Comparison of ENCODE assay signal across 1 cellular context in the genomic region with DNA sequence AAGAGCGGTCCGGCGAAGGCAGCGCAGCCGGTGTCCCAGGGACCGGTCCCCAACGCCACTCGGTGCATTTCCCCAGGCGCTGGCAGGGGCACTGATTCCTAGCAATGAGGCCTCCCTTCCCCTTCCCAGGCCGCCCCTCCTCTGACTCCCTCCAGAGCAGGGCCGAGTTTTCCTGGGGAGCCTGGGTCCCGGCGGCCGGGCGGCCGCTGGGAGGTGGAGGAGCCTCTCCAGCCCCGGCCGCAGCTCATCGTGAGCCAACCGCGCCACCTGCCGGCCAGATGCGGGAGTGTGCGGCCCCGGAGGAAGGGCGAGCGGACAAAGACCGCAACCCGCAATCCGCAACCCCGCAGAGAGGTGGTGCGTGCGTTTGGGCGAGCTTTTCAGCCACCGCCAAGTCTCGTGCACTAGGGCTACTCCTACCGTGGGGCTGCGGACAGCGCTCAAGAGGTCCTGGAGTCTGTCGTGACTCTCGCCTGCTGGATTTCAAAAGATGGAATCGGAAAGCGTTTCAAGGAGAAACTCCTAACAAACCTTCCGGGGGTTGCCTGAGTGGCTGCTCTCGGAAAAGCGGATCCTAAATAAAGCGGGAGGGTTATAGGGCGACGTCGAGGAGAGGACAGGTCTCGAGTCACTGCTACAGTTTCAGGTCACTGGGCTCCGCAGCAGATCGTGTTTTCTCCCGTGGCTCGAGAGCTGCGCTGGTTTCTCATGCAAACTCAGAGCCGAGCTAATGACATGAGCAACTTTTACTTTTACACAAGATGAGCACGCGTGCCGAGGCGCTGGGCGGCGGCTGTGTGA.
TF ChIP-seq lines count a peak whose summit lies in the region.

No MANE protein-coding gene starts in this region.

TF ChIP-seq in HepG2, 621 proteins besides CTCF, POLR2A, EP300 and RAD21 (continued from another document and continues in another):
- TF ChIP-seq ZGPAT (CRISPR knock-in tag; IDR thresholded peaks at IDR 0.05) = peak; percentile 31; the same call in 1 of the 2 replicates
- TF ChIP-seq ZNF33B (CRISPR knock-in tag; IDR thresholded peaks at IDR 0.05) = 0 out of 2 replicates have a peak, but pooled peaks have one; percentile 29
- TF ChIP-seq FOSL2 (CRISPR knock-in tag; IDR thresholded peaks at IDR 0.05) = peak; percentile 32
- TF ChIP-seq ZNF446 (CRISPR knock-in tag; IDR thresholded peaks at IDR 0.05) = no peak
- no peak for TF ChIP-seq ZNF224 (CRISPR knock-in tag; IDR thresholded peaks at IDR 0.05)
- no peak for TF ChIP-seq ZNF607 (CRISPR knock-in tag; IDR thresholded peaks at IDR 0.05; ENCODE audit: borderline replicate concordance)
- TF ChIP-seq ZNF577 (CRISPR knock-in tag; IDR thresholded peaks at IDR 0.05; ENCODE audit: borderline replicate concordance, low read depth) = no peak
- TF ChIP-seq, protein P1, sequence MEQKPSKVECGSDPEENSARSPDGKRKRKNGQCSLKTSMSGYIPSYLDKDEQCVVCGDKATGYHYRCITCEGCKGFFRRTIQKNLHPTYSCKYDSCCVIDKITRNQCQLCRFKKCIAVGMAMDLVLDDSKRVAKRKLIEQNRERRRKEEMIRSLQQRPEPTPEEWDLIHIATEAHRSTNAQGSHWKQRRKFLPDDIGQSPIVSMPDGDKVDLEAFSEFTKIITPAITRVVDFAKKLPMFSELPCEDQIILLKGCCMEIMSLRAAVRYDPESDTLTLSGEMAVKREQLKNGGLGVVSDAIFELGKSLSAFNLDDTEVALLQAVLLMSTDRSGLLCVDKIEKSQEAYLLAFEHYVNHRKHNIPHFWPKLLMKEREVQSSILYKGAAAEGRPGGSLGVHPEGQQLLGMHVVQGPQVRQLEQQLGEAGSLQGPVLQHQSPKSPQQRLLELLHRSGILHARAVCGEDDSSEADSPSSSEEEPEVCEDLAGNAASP (CRISPR knock-in tag; IDR thresholded peaks at IDR 0.05; ENCODE audit: borderline replicate concordance) = no peak
- TF ChIP-seq CBFB (CRISPR knock-in tag; IDR thresholded peaks at IDR 0.05) = peak; percentile 63; the same call in 1 of the 2 replicates
- no peak for TF ChIP-seq ATRX (CRISPR knock-in tag; IDR thresholded peaks at IDR 0.05; ENCODE audit: borderline replicate concordance)
- TF ChIP-seq PAX8 (CRISPR knock-in tag; IDR thresholded peaks at IDR 0.05; ENCODE audit: borderline replicate concordance) = no peak
- no peak for TF ChIP-seq SP1 (IDR thresholded peaks at IDR 0.05)
- TF ChIP-seq SP1 (CRISPR knock-in tag; IDR thresholded peaks at IDR 0.05) = no peak
- TF ChIP-seq CHCHD3 (CRISPR knock-in tag; IDR thresholded peaks at IDR 0.05) = 0 out of 2 replicates have a peak, but pooled peaks have one; percentile 38
- TF ChIP-seq ZNF235 (CRISPR knock-in tag; IDR thresholded peaks at IDR 0.05; ENCODE audit: borderline replicate concordance) = 0 out of 2 replicates have a peak, but pooled peaks have one; percentile 82
- no peak for TF ChIP-seq PRDM10 (CRISPR knock-in tag; IDR thresholded peaks at IDR 0.05; ENCODE audit: low read depth)
- TF ChIP-seq, protein P2, sequence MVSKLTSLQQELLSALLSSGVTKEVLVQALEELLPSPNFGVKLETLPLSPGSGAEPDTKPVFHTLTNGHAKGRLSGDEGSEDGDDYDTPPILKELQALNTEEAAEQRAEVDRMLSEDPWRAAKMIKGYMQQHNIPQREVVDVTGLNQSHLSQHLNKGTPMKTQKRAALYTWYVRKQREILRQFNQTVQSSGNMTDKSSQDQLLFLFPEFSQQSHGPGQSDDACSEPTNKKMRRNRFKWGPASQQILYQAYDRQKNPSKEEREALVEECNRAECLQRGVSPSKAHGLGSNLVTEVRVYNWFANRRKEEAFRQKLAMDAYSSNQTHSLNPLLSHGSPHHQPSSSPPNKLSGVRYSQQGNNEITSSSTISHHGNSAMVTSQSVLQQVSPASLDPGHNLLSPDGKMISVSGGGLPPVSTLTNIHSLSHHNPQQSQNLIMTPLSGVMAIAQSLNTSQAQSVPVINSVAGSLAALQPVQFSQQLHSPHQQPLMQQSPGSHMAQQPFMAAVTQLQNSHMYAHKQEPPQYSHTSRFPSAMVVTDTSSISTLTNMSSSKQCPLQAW (CRISPR knock-in tag; IDR thresholded peaks at IDR 0.05) = peak; percentile 50; the same call in 1 of the 2 replicates
- TF ChIP-seq FOXC1 (CRISPR knock-in tag; IDR thresholded peaks at IDR 0.05; ENCODE audit: borderline replicate concordance) = peak; percentile 81; the same call in 1 of the 2 replicates
- peak; percentile 38; the same call in 1 of the 2 replicates for TF ChIP-seq HOXA3 (CRISPR knock-in tag; IDR thresholded peaks at IDR 0.05)
- no peak for TF ChIP-seq IKZF1 (IDR thresholded peaks at IDR 0.05)
- peak; percentile 53; the same call in 1 of the 2 replicates for TF ChIP-seq REPIN1 (CRISPR knock-in tag; IDR thresholded peaks at IDR 0.05; ENCODE audit: borderline replicate concordance, low read depth)
- no peak for TF ChIP-seq ZNF737 (CRISPR knock-in tag; IDR thresholded peaks at IDR 0.05; ENCODE audit: borderline replicate concordance)
- peak; percentile 55; the same call in 1 of the 2 replicates for TF ChIP-seq TOE1 (CRISPR knock-in tag; IDR thresholded peaks at IDR 0.05)
- TF ChIP-seq ELF1 (CRISPR knock-in tag; IDR thresholded peaks at IDR 0.05) = 0 out of 2 replicates have a peak, but pooled peaks have one; percentile 26
- no peak for TF ChIP-seq ONECUT2 (CRISPR knock-in tag; IDR thresholded peaks at IDR 0.05)
- TF ChIP-seq ETV6 (CRISPR knock-in tag; conservative IDR thresholded peaks at IDR 0.05) = no peak; the same call in 1 of the 2 replicates
- TF ChIP-seq ZSCAN31 (CRISPR knock-in tag; IDR thresholded peaks at IDR 0.05; ENCODE audit: low read depth) = peak; percentile 61
- TF ChIP-seq ZKSCAN5 (CRISPR knock-in tag; IDR thresholded peaks at IDR 0.05) = no peak
- TF ChIP-seq, protein P3, sequence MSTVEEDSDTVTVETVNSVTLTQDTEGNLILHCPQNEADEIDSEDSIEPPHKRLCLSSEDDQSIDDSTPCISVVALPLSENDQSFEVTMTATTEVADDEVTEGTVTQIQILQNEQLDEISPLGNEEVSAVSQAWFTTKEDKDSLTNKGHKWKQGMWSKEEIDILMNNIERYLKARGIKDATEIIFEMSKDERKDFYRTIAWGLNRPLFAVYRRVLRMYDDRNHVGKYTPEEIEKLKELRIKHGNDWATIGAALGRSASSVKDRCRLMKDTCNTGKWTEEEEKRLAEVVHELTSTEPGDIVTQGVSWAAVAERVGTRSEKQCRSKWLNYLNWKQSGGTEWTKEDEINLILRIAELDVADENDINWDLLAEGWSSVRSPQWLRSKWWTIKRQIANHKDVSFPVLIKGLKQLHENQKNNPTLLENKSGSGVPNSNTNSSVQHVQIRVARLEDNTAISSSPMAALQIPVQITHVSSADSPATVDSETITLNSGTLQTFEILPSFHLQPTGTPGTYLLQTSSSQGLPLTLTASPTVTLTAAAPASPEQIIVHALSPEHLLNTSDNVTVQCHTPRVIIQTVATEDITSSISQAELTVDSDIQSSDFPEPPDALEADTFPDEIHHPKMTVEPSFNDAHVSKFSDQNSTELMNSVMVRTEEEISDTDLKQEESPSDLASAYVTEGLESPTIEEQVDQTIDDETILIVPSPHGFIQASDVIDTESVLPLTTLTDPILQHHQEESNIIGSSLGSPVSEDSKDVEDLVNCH (CRISPR knock-in tag; IDR thresholded peaks at IDR 0.05) = no peak
- peak; percentile 90 for TF ChIP-seq ARNT2 (CRISPR knock-in tag; IDR thresholded peaks at IDR 0.05; ENCODE audit: low read depth)
- peak; percentile 31; the same call in 1 of the 2 replicates for TF ChIP-seq HDAC1 (CRISPR knock-in tag; IDR thresholded peaks at IDR 0.05)
- peak; percentile 21; the same call in 1 of the 2 replicates for TF ChIP-seq MEIS2 (CRISPR knock-in tag; IDR thresholded peaks at IDR 0.05)
- no peak for TF ChIP-seq NFE2 (CRISPR knock-in tag; IDR thresholded peaks at IDR 0.05)
- TF ChIP-seq KDM5A (IDR thresholded peaks at IDR 0.05; ENCODE audit: borderline replicate concordance, low read length) = no peak
- no peak for TF ChIP-seq RBFOX2 (IDR thresholded peaks at IDR 0.05; ENCODE audit: low read depth, low read length)
- peak; percentile 53 for TF ChIP-seq TBX2 (CRISPR knock-in tag; IDR thresholded peaks at IDR 0.05; ENCODE audit: borderline replicate concordance)
- no peak for TF ChIP-seq TBX3 (IDR thresholded peaks at IDR 0.05; ENCODE audit: borderline replicate concordance)
- TF ChIP-seq GABPB1 (CRISPR knock-in tag; IDR thresholded peaks at IDR 0.05) = peak; percentile 72; the same call in 1 of the 2 replicates
- TF ChIP-seq ZNF572 (CRISPR knock-in tag; IDR thresholded peaks at IDR 0.05) = 0 out of 2 replicates have a peak, but pooled peaks have one; percentile 60
- TF ChIP-seq, protein P4, sequence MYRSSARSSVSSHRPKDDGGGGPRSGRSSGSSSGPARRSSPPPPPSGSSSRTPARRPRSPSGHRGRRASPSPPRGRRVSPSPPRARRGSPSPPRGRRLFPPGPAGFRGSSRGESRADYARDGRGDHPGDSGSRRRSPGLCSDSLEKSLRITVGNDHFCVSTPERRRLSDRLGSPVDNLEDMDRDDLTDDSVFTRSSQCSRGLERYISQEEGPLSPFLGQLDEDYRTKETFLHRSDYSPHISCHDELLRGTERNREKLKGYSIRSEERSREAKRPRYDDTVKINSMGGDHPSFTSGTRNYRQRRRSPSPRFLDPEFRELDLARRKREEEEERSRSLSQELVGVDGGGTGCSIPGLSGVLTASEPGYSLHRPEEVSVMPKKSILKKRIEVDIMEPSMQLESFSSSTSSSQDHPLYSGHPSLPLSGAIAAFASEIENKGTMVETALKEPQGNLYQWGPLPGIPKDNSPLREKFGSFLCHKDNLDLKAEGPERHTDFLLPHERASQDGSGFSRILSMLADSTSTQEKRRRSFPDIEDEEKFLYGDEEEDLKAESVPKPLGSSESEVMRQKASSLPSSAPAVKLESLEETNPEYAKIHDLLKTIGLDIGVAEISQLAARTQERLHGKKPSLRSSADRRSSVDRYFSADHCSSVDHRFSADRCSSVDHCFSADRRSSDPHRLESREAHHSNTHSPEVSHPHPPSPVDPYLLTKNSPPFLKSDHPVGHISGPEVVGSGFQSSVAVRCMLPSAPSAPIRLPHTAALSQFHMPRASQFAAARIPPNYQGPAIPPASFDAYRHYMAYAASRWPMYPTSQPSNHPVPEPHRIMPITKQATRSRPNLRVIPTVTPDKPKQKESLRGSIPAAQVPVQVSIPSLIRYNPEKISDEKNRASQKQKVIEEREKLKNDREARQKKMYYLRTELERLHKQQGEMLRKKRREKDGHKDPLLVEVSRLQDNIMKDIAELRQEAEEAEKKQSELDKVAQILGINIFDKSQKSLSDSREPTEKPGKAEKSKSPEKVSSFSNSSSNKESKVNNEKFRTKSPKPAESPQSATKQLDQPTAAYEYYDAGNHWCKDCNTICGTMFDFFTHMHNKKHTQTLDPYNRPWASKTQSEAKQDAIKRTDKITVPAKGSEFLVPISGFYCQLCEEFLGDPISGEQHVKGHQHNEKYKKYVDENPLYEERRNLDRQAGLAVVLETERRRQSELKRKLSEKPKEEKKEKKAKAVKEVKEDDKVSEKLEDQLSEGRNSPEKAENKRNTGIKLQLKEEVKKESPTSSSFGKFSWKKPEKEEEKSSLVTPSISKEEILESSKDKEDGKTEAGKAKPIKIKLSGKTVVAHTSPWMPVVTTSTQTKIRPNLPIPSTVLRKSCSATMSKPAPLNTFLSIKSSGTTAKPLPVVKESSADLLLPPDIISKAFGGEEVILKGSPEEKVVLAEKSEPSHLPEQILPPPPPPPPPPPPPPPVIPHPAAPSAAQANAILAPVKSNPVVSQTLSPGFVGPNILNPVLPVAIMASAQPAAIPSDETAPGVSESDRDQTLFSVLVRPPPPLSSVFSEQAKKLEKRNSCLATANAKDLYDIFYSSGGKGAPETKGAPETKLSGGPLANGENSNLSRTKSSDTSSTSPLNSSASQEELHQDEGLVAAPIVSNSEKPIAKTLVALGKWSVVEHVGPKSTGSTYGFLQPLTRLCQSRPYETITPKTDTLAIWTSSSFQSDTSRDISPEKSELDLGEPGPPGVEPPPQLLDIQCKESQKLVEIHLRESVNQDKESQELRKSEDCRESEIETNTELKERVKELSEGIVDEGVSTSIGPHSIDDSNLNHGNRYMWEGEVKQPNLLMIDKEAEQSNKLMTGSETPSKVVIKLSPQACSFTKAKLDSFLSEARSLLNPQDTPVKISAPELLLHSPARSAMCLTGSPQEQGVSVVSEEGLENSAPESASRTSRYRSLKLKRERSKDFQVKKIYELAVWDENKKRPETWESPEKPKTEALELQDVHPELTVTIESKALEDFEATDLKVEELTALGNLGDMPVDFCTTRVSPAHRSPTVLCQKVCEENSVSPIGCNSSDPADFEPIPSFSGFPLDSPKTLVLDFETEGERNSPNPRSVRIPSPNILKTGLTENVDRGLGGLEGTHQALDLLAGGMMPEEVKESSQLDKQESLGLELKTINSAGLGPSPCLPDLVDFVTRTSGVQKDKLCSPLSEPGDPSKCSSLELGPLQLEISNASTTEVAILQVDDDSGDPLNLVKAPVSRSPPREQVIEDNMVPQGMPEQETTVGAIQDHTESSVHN (CRISPR knock-in tag; IDR thresholded peaks at IDR 0.05) = no peak
- TF ChIP-seq MED13 (CRISPR knock-in tag; IDR thresholded peaks at IDR 0.05) = no peak
- 0 out of 2 replicates have a peak, but pooled peaks have one; percentile 52 for TF ChIP-seq CBX5 (CRISPR knock-in tag; IDR thresholded peaks at IDR 0.05; ENCODE audit: borderline replicate concordance)
